8 cellular contexts compared by ENCODE assay signal in genomic region chr11:82927264-82927880, GRCh38. TPM values are rescaled to one million over a fixed set of nuclear protein-coding genes. Genes with fewer than 3 reads are reported as not detected.
DNase-seq lines count a peak whose midpoint lies in the region; ATAC-seq and TF ChIP-seq lines count a peak whose summit lies in the region.

No MANE protein-coding gene starts in this region.

- H3K4me1 ChIP-seq in HEK293 (ENCODE audit: control insufficient read depth, insufficient read depth, low read length): no peaks in the 10 kb centered on the region

- H3K4me1 Mint-ChIP-seq in T-cell: peaks cover 36 to 39% (median 37%) of the 10 kb centered on the region in 3 donors
- H3K4me1 Mint-ChIP-seq in T-helper 2 cell treated with Interferon-gamma antibody and Interleukin-4, amounts not matched to agents 5 μg/mL and 100 μg/mL, for 36 hours (ENCODE audit: low read depth): peaks cover 21% of the 10 kb centered on the region

- H3K27me3 Mint-ChIP-seq in T-cell: no peaks in the 10 kb centered on the region
- no peaks in the 10 kb centered on the region for H3K27me3 Mint-ChIP-seq in T-helper 2 cell treated with Interferon-gamma antibody and Interleukin-4, amounts not matched to agents 5 μg/mL and 100 μg/mL, for 36 hours (ENCODE audit: low read depth)

- peak; percentile 61 for TF ChIP-seq CTCF in GM10266 (IDR thresholded peaks at IDR 0.05; ENCODE audit: control insufficient read depth, insufficient read depth, low read depth, missing control alignments)
- no peak for TF ChIP-seq CTCF in HEK293 (tag by site-specific recombination; IDR thresholded peaks at IDR 0.05)
- peak; percentile 86 for TF ChIP-seq CTCF in NB4 (IDR thresholded peaks at IDR 0.05; ENCODE audit: low read depth, low read length)

- peaks cover 4 to 16% of the 10 kb centered on the region in 2 experiments; a peak in 2 of 3 replicates for H3K36me3 ChIP-seq in HEK293 (ENCODE audit: control insufficient read depth in 2 of 2, insufficient read depth in 1 of 2, low read length in 2 of 2)

- H3K9me3 Mint-ChIP-seq in T-cell: no peaks in the 10 kb centered on the region
- no peaks in the 10 kb centered on the region for H3K9me3 Mint-ChIP-seq in T-helper 2 cell treated with Interferon-gamma antibody and Interleukin-4, amounts not matched to agents 5 μg/mL and 100 μg/mL, for 36 hours

- peaks cover 3% of the 10 kb centered on the region for H3K36me3 Mint-ChIP-seq in T-cell
- H3K36me3 Mint-ChIP-seq in T-helper 2 cell treated with Interferon-gamma antibody and Interleukin-4, amounts not matched to agents 5 μg/mL and 100 μg/mL, for 36 hours (ENCODE audit: low read depth): peaks cover 35% of the 10 kb centered on the region

- peak; percentile 82 to 91 (median 88) for ATAC-seq in T-cell (replicated peaks in 1 of 4)

- peak overlapping the region in 1 of 3 donors; percentile 31 for H3K4me3 Mint-ChIP-seq in T-cell
- no peak overlapping the region for H3K4me3 Mint-ChIP-seq in T-helper 2 cell treated with Interferon-gamma antibody and Interleukin-4, amounts not matched to agents 5 μg/mL and 100 μg/mL, for 36 hours

- no peak overlapping the region for H3K27ac ChIP-seq in HEK293 (ENCODE audit: extremely low read depth, low read depth, low read length)

- H3K9me3 ChIP-seq in HEK293 (ENCODE audit: control insufficient read depth, insufficient read depth, low read depth, low read length): no peaks in the 10 kb centered on the region

- H3K27ac Mint-ChIP-seq in T-cell: peak overlapping the region; percentile 57 to 61
- H3K27ac Mint-ChIP-seq in T-helper 2 cell treated with Interferon-gamma antibody and Interleukin-4, amounts not matched to agents 5 μg/mL and 100 μg/mL, for 36 hours: no peak overlapping the region

- CTCF ChIA-PET in HEK293 (lab: Yijun Ruan, JAX) (interaction anchor here (0.6 to 1.7 kb wide), 15 partner anchors 11 to 879 kb away, joined by 3 to 6 read pairs (median 4); no protein-coding TSS in a partner anchor), T-cell (lab: Charles Lee) (interaction anchor here (0.5 to 1.8 kb wide), 16 partner anchors 8 to 136 kb away, joined by 3 to 18 read pairs (median 3); partner anchors contain the start of genes DDIAS (in 1 of the 2) and PRCP (in 1 of the 2))

- no peak overlapping the region for H3K4me3 ChIP-seq in HEK293 (ENCODE audit: low read depth, low read length)
- H3K4me3 ChIP-seq in NB4 (ENCODE audit: low read depth, low read length): no peak overlapping the region

- no peak for TF ChIP-seq POLR2A in NB4 (IDR thresholded peaks at IDR 0.05; ENCODE audit: extremely low read depth, insufficient read length)
- no peak for TF ChIP-seq POLR2A in erythroblast (IDR thresholded peaks at IDR 0.05; ENCODE audit: low read length)

- DNase-seq in AML-193 (lab: John Stamatoyannopoulos, UW): peak; percentile 60 to 63
- peak; percentile 37 for DNase-seq in GM10266 (ENCODE audit: extremely low spot score)
- DNase-seq in NB4 (ENCODE audit: low read depth): peak; percentile 73
- peak in 18 of 34 experiments; percentile 4 to 53 (median 24) for DNase-seq in T-cell
- peak; percentile 57 to 75 for DNase-seq in erythroblast (lab: John Stamatoyannopoulos, UW)
- peak; percentile 22 for DNase-seq in non-pigmented ciliary epithelial cell (ENCODE audit: low read depth)
- no peak for DNase-seq in T-helper 2 cell treated with Interferon-gamma antibody and Interleukin-4, amounts not matched to agents 5 μg/mL and 100 μg/mL, for 36 hours (ENCODE audit: low spot score)

- POLR2A ChIA-PET in HEK293 (lab: Yijun Ruan, JAX) (interaction anchor here (1.0 kb wide), 2 partner anchors 26 to 144 kb away, joined by 3 to 4 read pairs; partner anchors contain the start of genes DDIAS and RAB30), T-cell (lab: Charles Lee) (interaction anchor here in 1 of 2 donors (0.6 kb wide), 1 partner anchor 27 kb away, joined by 3 read pairs; the partner anchor contains the start of gene PRCP)

TF ChIP-seq in HEK293, 187 proteins besides CTCF, POLR2A, EP300 and RAD21:
- TF ChIP-seq ZNF654 (tag by site-specific recombination; IDR thresholded peaks at IDR 0.05; ENCODE audit: low read depth): peak; percentile 33
- TF ChIP-seq ZNF571 (tag by site-specific recombination; IDR thresholded peaks at IDR 0.05): no peak
- no peak for TF ChIP-seq ZNF138 (tag by site-specific recombination; IDR thresholded peaks at IDR 0.05; ENCODE audit: borderline replicate concordance)

RNA-seq across cellular contexts. Expression of gene DDIAS, which starts 25.8 kb away (rescaled TPM):
- total RNA-seq in T-cell: 1 to 10 TPM in 3 of 5 donors, under 1 TPM in 2; 0.55 to 1.9 (median 1.3) TPM

RNA-seq across cellular contexts. Expression of gene PRCP, which starts 27.1 kb away (rescaled TPM):
- total RNA-seq in T-cell: 10 to 100 TPM; 18.1 to 22.7 (median 20.2) TPM
